Comparison of ENCODE assay signal across 9 cellular contexts in genomic region chr17:7705269-7706255, GRCh38. TPM values are rescaled to one million over a fixed set of nuclear protein-coding genes. Genes with fewer than 3 reads are reported as not detected.
DNase-seq lines count a peak whose midpoint lies in the region; ATAC-seq and TF ChIP-seq lines count a peak whose summit lies in the region.
"Had no signal": no experiment of that assay in that cellular context is flagged by ENCODE, and none has a peak within 500 bp of the region (broad histone marks: within the 10 kb centered on the region; RNA-seq: fewer than 3 reads in every experiment).

No MANE protein-coding gene starts in this region.

- H3K27ac Mint-ChIP-seq in GM23338 = no peak overlapping the region

- no peaks in the 10 kb centered on the region for H3K79me2 ChIP-seq in GM23338 (replicated peaks; ENCODE audit: insufficient read depth)

- H3K4me2 ChIP-seq in GM23338 = peak overlapping the region; percentile 97

- peak overlapping the region; percentile 79 for H3K4me3 Mint-ChIP-seq in GM23338

- H3K9me2 ChIP-seq in GM23338 (ENCODE audit: insufficient read depth) = 0 out of 2 replicates have a peak, but pooled peaks cover 3% of the 10 kb centered on the region

- no peak for TF ChIP-seq POLR2A in sigmoid colon (IDR thresholded peaks at IDR 0.05)
- TF ChIP-seq POLR2A in GM18505 (IDR thresholded peaks at IDR 0.05; ENCODE audit: borderline replicate concordance, extremely low read depth, insufficient read depth, insufficient read length) = no peak

- intact Hi-C loops in sigmoid colon (cut with DNase I) = no loop called here

- peak overlapping the region; percentile 99 for H2AFZ ChIP-seq in GM23338

- peak; percentile 53 for ATAC-seq in GM23338
- ATAC-seq in GM18505 (IDR thresholded peaks at IDR 0.05; ENCODE audit: unreplicated experiment) = no peak

- TF ChIP-seq CTCF in GM23338 (conservative IDR thresholded peaks at IDR 0.05; ENCODE audit: low read depth in 2 of 2) = no peak
- TF ChIP-seq CTCF in WI38 (IDR thresholded peaks at IDR 0.05; ENCODE audit: low read depth, low read length) = no peak
- TF ChIP-seq CTCF in right atrium auricular region (IDR thresholded peaks at IDR 0.05) = no peak
- TF ChIP-seq CTCF in sigmoid colon (IDR thresholded peaks at IDR 0.05) = no peak

- H3K27me3 Mint-ChIP-seq in GM23338 (ENCODE audit: insufficient read depth, low read depth, poor library complexity) = peaks cover 17% of the 10 kb centered on the region

- no peaks in the 10 kb centered on the region for H3K9me3 Mint-ChIP-seq in GM23338

- H3K27ac ChIP-seq in GM23338 (ENCODE audit: low read depth) = no peak overlapping the region
- H3K27ac ChIP-seq in right atrium auricular region = peak overlapping the region in 1 of 2 donors; percentile 21
- H3K27ac ChIP-seq in sigmoid colon = no peak overlapping the region

- no peak for TF ChIP-seq EP300 in sigmoid colon (IDR thresholded peaks at IDR 0.05)

- peaks cover 30% of the 10 kb centered on the region for H3K4me1 Mint-ChIP-seq in GM23338

- H3K36me3 ChIP-seq in GM23338 (ENCODE audit: insufficient read depth) (no peaks in the 10 kb centered on the region), right atrium auricular region (peaks cover 14% of the 10 kb centered on the region), sigmoid colon (peaks cover 0 to 24% (median 11%) of the 10 kb centered on the region in 4 donors)

- DNase-seq in GM23338 (ENCODE audit: low spot score) = peak; percentile 53
- DNase-seq in right atrium auricular region (ENCODE audit: low spot score) = no peak
- no peak for DNase-seq in sigmoid colon
- DNase-seq in stimulated activated naive CD4-positive, alpha-beta T cell (lab: John Stamatoyannopoulos, UW) = no peak
- DNase-seq in HPDE6-E6E7 (ENCODE audit: extremely low spot score) = no peak
- DNase-seq in T-helper 2 cell = no peak

- H3K27me3 ChIP-seq in GM23338 (ENCODE audit: insufficient read depth) (peaks cover 11% of the 10 kb centered on the region), right atrium auricular region (peaks cover 0 to 14% of the 10 kb centered on the region in 2 donors), sigmoid colon (peaks cover 27 to 95% (median 75%) of the 10 kb centered on the region in 3 donors)

- H3K9me3 ChIP-seq in right atrium auricular region (no peaks in the 10 kb centered on the region), sigmoid colon (no peaks in the 10 kb centered on the region)

- 4 to 6% methylated on average over 50 of the region's 50 CpGs for WGBS in sigmoid colon, 2 donors

- H3K4me3 ChIP-seq in GM23338 = peak overlapping the region; percentile 89
- peak overlapping the region; percentile 47 for H3K4me3 ChIP-seq in WI38 (ENCODE audit: low read depth, low read length)
- H3K4me3 ChIP-seq in right atrium auricular region = peak overlapping the region; percentile 34 to 52
- peak overlapping the region in 3 of 4 donors; percentile 18 to 45 (median 44) for H3K4me3 ChIP-seq in sigmoid colon

- H3K36me3 Mint-ChIP-seq in GM23338 (ENCODE audit: low read depth) = peaks cover 8% of the 10 kb centered on the region; the same call in 1 of the 3 replicates

- H3F3A ChIP-seq in GM23338 (replicated peaks; ENCODE audit: low read depth) = 0 out of 2 replicates have a peak, but pooled peaks cover 20% of the 10 kb centered on the region

- no peaks in the 10 kb centered on the region; the same call in 1 of the 2 replicates for H4K20me1 ChIP-seq in GM23338 (replicated peaks; ENCODE audit: insufficient read depth)

- H3K4me1 ChIP-seq in GM23338 (ENCODE audit: insufficient read depth) (peaks cover 22% of the 10 kb centered on the region), right atrium auricular region (peaks cover 0 to 20% of the 10 kb centered on the region in 2 donors), sigmoid colon (peaks cover 0 to 24% (median 17%) of the 10 kb centered on the region in 4 donors)

TF ChIP-seq in GM23338, 12 proteins besides CTCF, POLR2A, EP300 and RAD21 (continues in another document):
- TF ChIP-seq ZNF114 (CRISPR knock-in tag; IDR thresholded peaks at IDR 0.05) (no peak), POLR2AphosphoS5 (IDR thresholded peaks at IDR 0.05; ENCODE audit: low read depth) (no peak), JUNB (IDR thresholded peaks at IDR 0.05; ENCODE audit: unreplicated experiment) (no peak), ETS1 (IDR thresholded peaks at IDR 0.05) (no peak), EZH2 (IDR thresholded peaks at IDR 0.05; ENCODE audit: low read depth, unreplicated experiment) (no peak), NANOG (IDR thresholded peaks at IDR 0.05; ENCODE audit: borderline replicate concordance) (no peak), EZH2phosphoT487 (IDR thresholded peaks at IDR 0.05; ENCODE audit: unreplicated experiment) (no peak), CREB1 (CRISPR knock-in tag; IDR thresholded peaks at IDR 0.05; ENCODE audit: low read depth) (no peak), REST (IDR thresholded peaks at IDR 0.05; ENCODE audit: unreplicated experiment) (no peak), STAT1 (IDR thresholded peaks at IDR 0.05; ENCODE audit: unreplicated experiment) (no peak), ZNF331 (CRISPR knock-in tag; IDR thresholded peaks at IDR 0.05; ENCODE audit: low read depth) (no peak)

RNA-seq across cellular contexts. Expression of gene EFNB3, which starts 0.6 kb away (rescaled TPM):
- 7.7 and 11.5 TPM in 2 replicates for total RNA-seq in GM23338 (2014; rRNA removed; shearing (Covaris generic))
- polyA plus RNA-seq in GM23338 (2016; fragmentation: Nextera tagmentation; extraction: Ambion mirVana) (4.2 and 4.5 TPM in 2 replicates), sigmoid colon (1 to 10 TPM in 1 of 3 donors, not detected in 2; 1.0 TPM)
- total RNA-seq in right atrium auricular region (1 to 10 TPM; 2.1 to 5.9 TPM), sigmoid colon (under 1 TPM; 0.28 to 0.71 (median 0.44) TPM)
- total RNA-seq: T-helper 1 cell treated with Interleukin-12 subunit alpha and Interleukin-12 subunit beta and Interleukin-4 antibody, amounts not matched to agents 30 ng/mL and 1 ng/mL, for 36 hours had no signal

RNA-seq across cellular contexts. Expression of gene DNAH2, which starts 12.0 kb away (rescaled TPM):
- total RNA-seq in GM23338 (2014; rRNA removed; shearing (Covaris generic)) = 0.16 and 0.38 TPM in 2 replicates
- polyA plus RNA-seq in GM23338 (2016; fragmentation: Nextera tagmentation; extraction: Ambion mirVana) (not detected in 2 replicates), sigmoid colon (under 1 TPM in 1 of 3 donors, not detected in 2; 0.32 TPM)
- total RNA-seq in right atrium auricular region (under 1 TPM in 1 of 2 donors, not detected in 1; 0.08 TPM), sigmoid colon (under 1 TPM in 3 of 4 donors, not detected in 1; under 0.01 to 0.36 (median 0.28) TPM)
- total RNA-seq: T-helper 1 cell treated with Interleukin-12 subunit alpha and Interleukin-12 subunit beta and Interleukin-4 antibody, amounts not matched to agents 30 ng/mL and 1 ng/mL, for 36 hours had no signal

RNA-seq across cellular contexts. Expression of gene WRAP53, which starts 17.3 kb away (rescaled TPM):
- total RNA-seq in GM23338 (2014; rRNA removed; shearing (Covaris generic)) = 27.1 and 28.1 TPM in 2 replicates
- polyA plus RNA-seq in GM23338 (2016; fragmentation: Nextera tagmentation; extraction: Ambion mirVana) (33.3 and 33.5 TPM in 2 replicates), sigmoid colon (10 to 100 TPM in 1 of 3 donors, 1 to 10 TPM in 2; 3.6 to 15.5 (median 7.6) TPM)
- total RNA-seq in right atrium auricular region (1 to 10 TPM; 3.7 to 6.1 TPM), sigmoid colon (10 to 100 TPM in 1 of 4 donors, 1 to 10 TPM in 3; 3.9 to 16.3 (median 4.8) TPM)

RNA-seq across cellular contexts. Expression of gene TP53, which starts 18.3 kb away (rescaled TPM):
- total RNA-seq in GM23338 (2014; rRNA removed; shearing (Covaris generic)) = 154 and 178 TPM in 2 replicates
- 119 and 138 TPM in 2 replicates for polyA plus RNA-seq in GM23338 (2016; fragmentation: Nextera tagmentation; extraction: Ambion mirVana)
- total RNA-seq in right atrium auricular region = 10 to 100 TPM; 12.9 to 20.1 TPM
- 10 to 100 TPM; 14.0 to 31.5 (median 15.9) TPM for total RNA-seq in sigmoid colon
- 10 to 100 TPM; 14.4 to 45.3 (median 16.2) TPM for polyA plus RNA-seq in sigmoid colon

RNA-seq across cellular contexts. Expression of gene ATP1B2, which starts 54.8 kb away (rescaled TPM):
- total RNA-seq in GM23338 (2014; rRNA removed; shearing (Covaris generic)) = 11.2 and 14.9 TPM in 2 replicates
- 33.1 and 35.3 TPM in 2 replicates for polyA plus RNA-seq in GM23338 (2016; fragmentation: Nextera tagmentation; extraction: Ambion mirVana)
- total RNA-seq in right atrium auricular region = 1 to 10 TPM; 1.2 to 2.2 TPM
- total RNA-seq in sigmoid colon = 1 to 10 TPM; 1.2 to 4.2 (median 1.5) TPM
- polyA plus RNA-seq in sigmoid colon = 1 to 10 TPM in 1 of 3 donors, under 1 TPM in 1, not detected in 1; 0.60 to 1.2 TPM
